In genomic region chr18:54090856-54091255, GRCh38 we compare ENCODE assay signal across 12 cellular contexts.
"Had no signal": no experiment of that assay in that cellular context is flagged by ENCODE, and none has a peak within 500 bp of the region (broad histone marks: within the 10 kb centered on the region; RNA-seq: fewer than 3 reads in every experiment).

No MANE protein-coding gene starts in this region.

- H3K36me3 ChIP-seq: sigmoid colon, upper lobe of left lung had no signal

- H3K27ac ChIP-seq: sigmoid colon, upper lobe of left lung had no signal

- H3K4me1 Mint-ChIP-seq: endodermal cell had no signal

- H3K27ac Mint-ChIP-seq: activated CD4-positive, alpha-beta memory T cell treated with anti-CD3 and anti-CD28 coated beads for 36 hours; activated naive CD4-positive, alpha-beta T cell treated with anti-CD3 and anti-CD28 coated beads for 36 hours; endodermal cell; immature natural killer cell; naive thymus-derived CD8-positive, alpha-beta T cell had no signal

- H3K9me3 Mint-ChIP-seq: activated CD4-positive, alpha-beta memory T cell treated with anti-CD3 and anti-CD28 coated beads for 36 hours; stimulated activated naive CD8-positive, alpha-beta T cell treated with anti-CD3 and anti-CD28 coated beads, Interleukin-15, Interleukin-2, amounts not matched to agents 100 ng/mL and 50 ng/mL, for 24 hours had no signal

- H3K4me1 ChIP-seq: sigmoid colon, upper lobe of left lung had no signal

- H3K4me3 ChIP-seq: sigmoid colon, upper lobe of left lung had no signal

- H3K9me3 ChIP-seq: sigmoid colon, upper lobe of left lung had no signal

- H3K4me3 Mint-ChIP-seq: activated CD4-positive, alpha-beta memory T cell treated with anti-CD3 and anti-CD28 coated beads for 36 hours; activated naive CD4-positive, alpha-beta T cell treated with anti-CD3 and anti-CD28 coated beads for 36 hours; endodermal cell; immature natural killer cell; naive thymus-derived CD8-positive, alpha-beta T cell; stimulated activated naive CD8-positive, alpha-beta T cell treated with anti-CD3 and anti-CD28 coated beads, Interleukin-15, Interleukin-2, amounts not matched to agents 100 ng/mL and 50 ng/mL, for 24 hours had no signal

- ATAC-seq: esophagus mucosa; naive thymus-derived CD8-positive, alpha-beta T cell had no signal

- H3K36me3 Mint-ChIP-seq: activated CD4-positive, alpha-beta memory T cell treated with anti-CD3 and anti-CD28 coated beads for 36 hours; immature natural killer cell; naive thymus-derived CD8-positive, alpha-beta T cell had no signal

- H3K27me3 Mint-ChIP-seq: activated CD4-positive, alpha-beta memory T cell treated with anti-CD3 and anti-CD28 coated beads for 36 hours; stimulated activated naive CD8-positive, alpha-beta T cell treated with anti-CD3 and anti-CD28 coated beads, Interleukin-15, Interleukin-2, amounts not matched to agents 100 ng/mL and 50 ng/mL, for 24 hours had no signal

- DNase-seq: activated CD4-positive, alpha-beta memory T cell treated with anti-CD3 and anti-CD28 coated beads for 36 hours; activated CD8-positive, alpha-beta memory T cell treated with anti-CD3 and anti-CD28 coated beads, Interleukin-2, amount 50 U/mL, for 48 hours; activated naive CD4-positive, alpha-beta T cell treated with anti-CD3 and anti-CD28 coated beads for 36 hours; cerebellar nuclear complex; endodermal cell; immature natural killer cell; naive thymus-derived CD8-positive, alpha-beta T cell; sigmoid colon; stimulated activated CD4-positive, alpha-beta T cell treated with anti-CD3 and anti-CD28 coated beads, Interleukin-12 subunit alpha, Interleukin-12 subunit beta, amount 100 ng/mL, for 4 hours; upper lobe of left lung had no signal

- H3K27me3 ChIP-seq: sigmoid colon, upper lobe of left lung had no signal
